In genomic region chr20:18611492-18611891, GRCh38 we compare ENCODE assay signal across 18 cellular contexts.
"Had no signal": no experiment of that assay in that cellular context is flagged by ENCODE, and none has a peak within 500 bp of the region (broad histone marks: within the 10 kb centered on the region; RNA-seq: fewer than 3 reads in every experiment).

No MANE protein-coding gene starts in this region.

- H3K4me2 ChIP-seq: hepatocyte had no signal

- H3K4me1 ChIP-seq: colonic mucosa, psoas muscle had no signal

- ATAC-seq: gastroesophageal sphincter; left colon; natural killer cell; psoas muscle; sciatic nerve; stimulated activated naive B cell treated with anti-CD40 and anti-IgM and Interleukin-4, amounts not matched to agents 10 μg/mL and 1 μg/mL and 100 μg/mL, for 72 hours had no signal

- H3K79me2 ChIP-seq: hepatocyte had no signal

- DNase-seq: activated CD4-positive, alpha-beta T cell treated with anti-CD3 and anti-CD28 coated beads, Interleukin-2, amount 10 ng/mL, durations not matched to agents 24 days and 14 days; activated naive CD4-positive, alpha-beta T cell; caudate nucleus; colonic mucosa; effector CD8-positive, alpha-beta T cell; left colon; natural killer cell; nucleus accumbens; psoas muscle; stimulated activated CD4-positive, alpha-beta T cell treated with anti-CD3 and anti-CD28 coated beads, Interleukin-2, amount 100 ng/mL, for 24 hours; stimulated activated naive B cell treated with anti-CD40 and anti-IgM and Interleukin-4, amounts not matched to agents 10 μg/mL and 1 μg/mL and 100 μg/mL, for 72 hours; substantia nigra; transverse colon had no signal

- H3K9me3 ChIP-seq: colonic mucosa, gastroesophageal sphincter, psoas muscle, transverse colon had no signal

- H3K27me3 ChIP-seq: colonic mucosa, gastroesophageal sphincter, hepatocyte, transverse colon had no signal

- H2AFZ ChIP-seq: hepatocyte had no signal

- H3K36me3 ChIP-seq: colonic mucosa, transverse colon had no signal

- FAIRE-seq: astrocyte had no signal

- H3K27ac ChIP-seq: colonic mucosa, gastroesophageal sphincter, hepatocyte, psoas muscle, transverse colon, VCaP had no signal

- H3K4me3 ChIP-seq: colonic mucosa, gastroesophageal sphincter, hepatocyte, psoas muscle, transverse colon had no signal
